10 cellular contexts compared by ENCODE assay signal in genomic region chr11:68215524-68216170, GRCh38. TPM values are rescaled to one million over a fixed set of nuclear protein-coding genes. Genes with fewer than 3 reads are reported as not detected.
DNase-seq lines count a peak whose midpoint lies in the region; ATAC-seq and TF ChIP-seq lines count a peak whose summit lies in the region.
"Had no signal": no experiment of that assay in that cellular context is flagged by ENCODE, and none has a peak within 500 bp of the region (broad histone marks: within the 10 kb centered on the region; RNA-seq: fewer than 3 reads in every experiment).

No MANE protein-coding gene starts in this region.

- H3K9ac ChIP-seq in endodermal cell (ENCODE audit: extremely low read depth, low read length, poor library complexity, severe bottlenecking), result no peak overlapping the region
- no peak overlapping the region for H3K9ac ChIP-seq in PC-3 (ENCODE audit: low read length)

- H3K27me3 Mint-ChIP-seq in activated CD8-positive, alpha-beta memory T cell treated with anti-CD3 and anti-CD28 coated beads, Interleukin-2, amount 10 ng/mL, durations not matched to agents 7 days and 5 days, result peaks cover 25% of the 10 kb centered on the region
- H3K27me3 Mint-ChIP-seq in endodermal cell (ENCODE audit: insufficient read depth) (peaks cover 30% of the 10 kb centered on the region), progenitor cell of endocrine pancreas (peaks cover 18% of the 10 kb centered on the region)

- no peaks in the 10 kb centered on the region for H3K27me3 ChIP-seq in endodermal cell (ENCODE audit: control insufficient read depth, insufficient read depth, low read length, poor library complexity, severe bottlenecking)
- no peaks in the 10 kb centered on the region for H3K27me3 ChIP-seq in PC-3 (ENCODE audit: low read length)
- H3K27me3 ChIP-seq: vagina had no signal

- no peaks in the 10 kb centered on the region for H3K4me1 ChIP-seq in endodermal cell (ENCODE audit: control insufficient read depth, insufficient read depth, low read length)
- peaks cover 11% of the 10 kb centered on the region for H3K4me1 ChIP-seq in PC-3 (ENCODE audit: insufficient read depth, low read length)

- H3K27ac Mint-ChIP-seq in activated CD8-positive, alpha-beta memory T cell treated with anti-CD3 and anti-CD28 coated beads, Interleukin-2, amount 10 ng/mL, durations not matched to agents 7 days and 5 days, result no peak overlapping the region
- no peak overlapping the region for H3K27ac Mint-ChIP-seq in endodermal cell
- H3K27ac Mint-ChIP-seq in progenitor cell of endocrine pancreas, result peak overlapping the region; percentile 95

- peak overlapping the region; percentile 68 for H3K4me3 Mint-ChIP-seq in activated CD8-positive, alpha-beta memory T cell treated with anti-CD3 and anti-CD28 coated beads, Interleukin-2, amount 10 ng/mL, durations not matched to agents 7 days and 5 days
- peak overlapping the region; percentile 80 for H3K4me3 Mint-ChIP-seq in endodermal cell
- H3K4me3 Mint-ChIP-seq in progenitor cell of endocrine pancreas (ENCODE audit: low read depth), result peak overlapping the region; percentile 72

- WGBS in endodermal cell (ENCODE audit: insufficient coverage in 1 of 2, insufficient read length in 1 of 2), 2 experiments, result 89 to 91% methylated on average over 4 to 6 of the region's 6 CpGs

- ATAC-seq in activated CD8-positive, alpha-beta memory T cell treated with anti-CD3 and anti-CD28 coated beads, Interleukin-2, amount 10 ng/mL, durations not matched to agents 7 days and 5 days, result no peak
- ATAC-seq in PC-3, result no peak
- ATAC-seq in GM19023 (IDR thresholded peaks at IDR 0.05; ENCODE audit: unreplicated experiment), result no peak
- ATAC-seq in HG03342 (IDR thresholded peaks at IDR 0.05; ENCODE audit: unreplicated experiment), result no peak

- H3K4me3 ChIP-seq in endodermal cell (ENCODE audit: low read length), result no peak overlapping the region
- H3K4me3 ChIP-seq in PC-3 (ENCODE audit: low read length), result no peak overlapping the region
- H3K4me3 ChIP-seq: vagina had no signal

- intact Hi-C loops in PC-3 (cut with micrococcal nuclease), result loop anchor here (10.0 kb wide), 1 partner anchor 201 kb away; the partner anchor contains the start of gene ALDH3B1

- no peak overlapping the region for H2AFZ ChIP-seq in PC-3 (ENCODE audit: low read length)

- no peak for DNase-seq in activated CD8-positive, alpha-beta memory T cell treated with anti-CD3 and anti-CD28 coated beads, Interleukin-2, amount 10 ng/mL, durations not matched to agents 7 days and 5 days
- no peak for DNase-seq in activated CD8-positive, alpha-beta memory T cell treated with anti-CD3 and anti-CD28 coated beads for 24 hours
- DNase-seq in RWPE1 (ENCODE audit: low spot score), result no peak
- no peak for DNase-seq in endodermal cell
- no peak for DNase-seq in progenitor cell of endocrine pancreas (ENCODE audit: low spot score, unreplicated experiment)
- DNase-seq in PC-3, result no peak
- DNase-seq: NCI-H2081 treated with DMSO at 0.1 percent for 48 hours had no signal

- H3F3A ChIP-seq in PC-3 (ENCODE audit: low read length, unreplicated experiment), result no peaks in the 10 kb centered on the region

- no peaks in the 10 kb centered on the region for H3K9me3 Mint-ChIP-seq in activated CD8-positive, alpha-beta memory T cell treated with anti-CD3 and anti-CD28 coated beads, Interleukin-2, amount 10 ng/mL, durations not matched to agents 7 days and 5 days (ENCODE audit: low read depth)
- no peaks in the 10 kb centered on the region for H3K9me3 Mint-ChIP-seq in endodermal cell
- no peaks in the 10 kb centered on the region for H3K9me3 Mint-ChIP-seq in progenitor cell of endocrine pancreas (ENCODE audit: low read depth)

- H3K9me3 ChIP-seq in endodermal cell (ENCODE audit: control insufficient read depth, low read length), result no peaks in the 10 kb centered on the region
- no peaks in the 10 kb centered on the region for H3K9me3 ChIP-seq in PC-3 (ENCODE audit: low read length)
- H3K9me3 ChIP-seq: vagina had no signal

- no peaks in the 10 kb centered on the region for H3K36me3 Mint-ChIP-seq in activated CD8-positive, alpha-beta memory T cell treated with anti-CD3 and anti-CD28 coated beads, Interleukin-2, amount 10 ng/mL, durations not matched to agents 7 days and 5 days
- no peaks in the 10 kb centered on the region for H3K36me3 Mint-ChIP-seq in endodermal cell (ENCODE audit: low read depth)
- no peaks in the 10 kb centered on the region for H3K36me3 Mint-ChIP-seq in progenitor cell of endocrine pancreas (ENCODE audit: insufficient read depth)

- H3K27ac ChIP-seq in RWPE1 (0 out of 2 replicates have a peak overlapping the region, but pooled peaks have one; percentile 5), endodermal cell (ENCODE audit: low read depth, low read length) (no peak overlapping the region), PC-3 (ENCODE audit: low read length) (no peak overlapping the region)
- H3K27ac ChIP-seq: vagina had no signal

- H3K36me3 ChIP-seq in endodermal cell (ENCODE audit: control insufficient read depth, insufficient read depth, low read length) (no peaks in the 10 kb centered on the region), PC-3 (ENCODE audit: low read depth, low read length) (no peaks in the 10 kb centered on the region)
- H3K36me3 ChIP-seq: vagina had no signal

- peaks cover 24% of the 10 kb centered on the region for H3K4me1 Mint-ChIP-seq in activated CD8-positive, alpha-beta memory T cell treated with anti-CD3 and anti-CD28 coated beads, Interleukin-2, amount 10 ng/mL, durations not matched to agents 7 days and 5 days
- H3K4me1 Mint-ChIP-seq in endodermal cell, result peaks cover 13% of the 10 kb centered on the region
- peaks cover 19% of the 10 kb centered on the region for H3K4me1 Mint-ChIP-seq in progenitor cell of endocrine pancreas (ENCODE audit: low read depth)

- no TSS peak for BruUV-seq in PC-3 (replicated peaks; lab: Mats Ljungman, UMichigan)

- POLR2A ChIA-PET in RWPE1 (lab: Yijun Ruan, JAX; ENCODE audit: low non-redundant PET), result no interaction called here
- POLR2A ChIA-PET in PC-3 (lab: Charles Lee; ENCODE audit: unreplicated experiment), result no interaction called here

- peaks cover 20% of the 10 kb centered on the region for H3K79me2 ChIP-seq in PC-3 (ENCODE audit: low read length)

- CTCF ChIA-PET in activated CD8-positive, alpha-beta memory T cell treated with anti-CD3 and anti-CD28 coated beads, Interleukin-2, amount 10 ng/mL, durations not matched to agents 7 days and 5 days (lab: Charles Lee), result interaction anchor here (0.6 kb wide), 1 partner anchor 145 kb away, joined by 3 read pairs; no protein-coding TSS in a partner anchor
- CTCF ChIA-PET in RWPE1 (lab: Yijun Ruan, JAX) (interaction anchor here (0.6 to 0.7 kb wide), 2 partner anchors 11 to 102 kb away, joined by 3 read pairs; no protein-coding TSS in a partner anchor), PC-3 (lab: Charles Lee) (no interaction called here)

- TF ChIP-seq CTCF in RWPE1 (conservative IDR thresholded peaks at IDR 0.05; ENCODE audit: low read depth) (no peak), endodermal cell (conservative IDR thresholded peaks at IDR 0.05) (no peak), progenitor cell of endocrine pancreas (IDR thresholded peaks at IDR 0.05; ENCODE audit: unreplicated experiment) (no peak), PC-3 (conservative IDR thresholded peaks at IDR 0.05; ENCODE audit: low read depth, low read length) (no peak)

- peaks cover 18% of the 10 kb centered on the region; the same call in 1 of the 2 replicates for H4K20me1 ChIP-seq in PC-3 (ENCODE audit: low read length)

- no peak overlapping the region for H3K4me2 ChIP-seq in PC-3 (ENCODE audit: low read length)

- H3K9me2 ChIP-seq in PC-3 (replicated peaks; ENCODE audit: low read length), result no peaks in the 10 kb centered on the region

RNA-seq across cellular contexts. Expression of gene KMT5B, which starts 2.6 kb away (rescaled TPM):
- 10 to 100 TPM; 15.1 to 20.3 TPM for total RNA-seq in activated CD8-positive, alpha-beta memory T cell treated with anti-CD3 and anti-CD28 coated beads, Interleukin-2, amount 10 ng/mL, durations not matched to agents 7 days and 5 days
- total RNA-seq in endodermal cell, result 10 to 100 TPM; 53.3 to 62.3 TPM
- 55.3 TPM for polyA plus RNA-seq in endodermal cell (2013, experiment 1 of 2)
- polyA plus RNA-seq in endodermal cell (2013, experiment 2 of 2), result 52.0 TPM
- total RNA-seq in progenitor cell of endocrine pancreas, result 67.5 and 68.7 TPM in 2 replicates
- 17.5 and 19.0 TPM in 2 replicates for total RNA-seq in PC-3 (2014; rRNA removed)

RNA-seq across cellular contexts. Expression of gene C11orf24, which starts 56.1 kb away (rescaled TPM):
- 10 to 100 TPM; 26.4 to 27.0 TPM for total RNA-seq in activated CD8-positive, alpha-beta memory T cell treated with anti-CD3 and anti-CD28 coated beads, Interleukin-2, amount 10 ng/mL, durations not matched to agents 7 days and 5 days
- total RNA-seq in endodermal cell (10 to 100 TPM; 38.4 to 39.4 TPM), progenitor cell of endocrine pancreas (35.1 and 35.3 TPM in 2 replicates), PC-3 (2014; rRNA removed) (74.9 and 75.9 TPM in 2 replicates)
- 34.3 TPM for polyA plus RNA-seq in endodermal cell (2013, experiment 1 of 2)
- 33.0 TPM for polyA plus RNA-seq in endodermal cell (2013, experiment 2 of 2)
